In the genomic region with DNA sequence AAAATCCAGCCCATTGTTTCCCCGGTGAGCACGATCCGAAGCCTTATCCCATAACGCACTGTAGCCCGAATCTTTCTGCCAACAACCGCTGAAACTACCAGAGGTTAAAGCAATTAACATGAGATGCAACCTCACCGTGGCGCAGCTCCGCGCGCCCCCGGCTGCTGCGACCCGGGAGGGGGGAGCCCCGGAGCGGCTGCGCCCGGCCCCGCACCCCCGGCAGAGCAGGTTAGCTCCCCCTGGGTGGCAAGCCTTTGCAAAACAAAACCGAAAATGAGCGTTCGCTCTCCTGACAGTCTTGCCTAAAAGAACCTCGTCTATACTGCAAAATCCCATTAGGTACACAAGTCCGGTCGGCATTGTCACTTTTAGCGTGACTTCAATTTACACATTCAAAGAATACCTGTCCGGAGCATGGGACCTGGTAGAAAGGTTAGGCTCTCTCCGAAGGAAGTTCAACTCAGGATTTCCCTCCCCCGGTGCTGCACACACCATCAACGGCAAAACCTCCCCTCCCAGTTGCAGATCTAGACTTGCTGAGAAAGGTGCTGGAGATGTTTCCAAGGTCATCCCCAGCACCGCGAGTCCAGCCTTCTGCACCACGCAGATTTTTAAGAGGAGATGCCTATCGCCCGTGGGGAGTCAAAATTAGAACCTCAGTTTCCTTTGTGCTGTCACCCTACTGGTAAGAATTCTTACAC, we compare ENCODE assay signal across 8 cellular contexts.
DNase-seq lines count a peak whose midpoint lies in the region; ATAC-seq and TF ChIP-seq lines count a peak whose summit lies in the region.

No MANE protein-coding gene starts in this region.

- H3K27me3 ChIP-seq in iPS-20b (ENCODE audit: insufficient read depth, low read length) (peaks cover 50% of the 10 kb centered on the region), smooth muscle cell (ENCODE audit: low read depth) (peaks cover 36% of the 10 kb centered on the region)

- TF ChIP-seq CTCF in astrocyte of the spinal cord (IDR thresholded peaks at IDR 0.05; ENCODE audit: low read depth, low read length) (no peak), smooth muscle cell (IDR thresholded peaks at IDR 0.05; ENCODE audit: borderline replicate concordance, insufficient read depth, poor library complexity, severe bottlenecking) (peak; percentile 7)

- H3K9ac ChIP-seq in iPS-20b (ENCODE audit: low read depth, low read length) = peak overlapping the region; percentile 40
- no peak overlapping the region for H3K9ac ChIP-seq in smooth muscle cell (ENCODE audit: low read depth)

- H3K4me3 ChIP-seq in astrocyte of the spinal cord (ENCODE audit: low read depth, low read length) = peak overlapping the region; percentile 68
- H3K4me3 ChIP-seq in iPS-20b (ENCODE audit: low read length) = peak overlapping the region; percentile 73
- peak overlapping the region; percentile 79 for H3K4me3 ChIP-seq in smooth muscle cell

- H3K9me3 ChIP-seq in iPS-20b (ENCODE audit: insufficient read depth, low read depth, low read length) (no peaks in the 10 kb centered on the region), smooth muscle cell (replicated peaks; ENCODE audit: low read depth) (no peaks in the 10 kb centered on the region)

- H3K79me2 ChIP-seq in smooth muscle cell (ENCODE audit: low read depth) = no peaks in the 10 kb centered on the region

- DNase-seq in CD1c-positive myeloid dendritic cell (ENCODE audit: extremely low spot score) (peak; percentile 43), T-helper 9 cell (peak; percentile 40), astrocyte of the spinal cord (ENCODE audit: low read depth, low spot score) (peak; percentile 21), smooth muscle cell (lab: John Stamatoyannopoulos, UW; ENCODE audit: unreplicated experiment) (no peak), kidney glomerular epithelial cell (lab: John Stamatoyannopoulos, UW) (no peak)

- H3K36me3 ChIP-seq in iPS-20b (ENCODE audit: insufficient read depth, low read depth, low read length) = no peaks in the 10 kb centered on the region
- H3K36me3 ChIP-seq in smooth muscle cell (ENCODE audit: low read depth) = no peaks in the 10 kb centered on the region

- H3K27ac ChIP-seq in iPS-20b (ENCODE audit: low read length) (no peak overlapping the region), smooth muscle cell (ENCODE audit: low read depth) (no peak overlapping the region)

- WGBS in smooth muscle cell (ENCODE audit: low lambda C conversion rate) = 2% methylated on average over 36 of the region's 36 CpGs

- no peaks in the 10 kb centered on the region for H4K20me1 ChIP-seq in smooth muscle cell (ENCODE audit: low read depth)

- peak; percentile 61 for ATAC-seq in GM19372 (IDR thresholded peaks at IDR 0.05; ENCODE audit: low read depth, unreplicated experiment)
- peak; percentile 55 for ATAC-seq in HG03521 (IDR thresholded peaks at IDR 0.05; ENCODE audit: unreplicated experiment)

- H3K4me1 ChIP-seq in iPS-20b (ENCODE audit: insufficient read depth, low read length) (no peaks in the 10 kb centered on the region; the same call in 1 of the 2 replicates), smooth muscle cell (ENCODE audit: low read depth) (no peaks in the 10 kb centered on the region)

- H3K4me2 ChIP-seq in smooth muscle cell = peak overlapping the region; percentile 98

- no peaks in the 10 kb centered on the region for H3F3A ChIP-seq in smooth muscle cell (ENCODE audit: low read depth)

- H2AFZ ChIP-seq in smooth muscle cell (ENCODE audit: low read depth) = peak overlapping the region; percentile 57

- in situ Hi-C loops in astrocyte of the spinal cord (cut with HindIII; ENCODE audit: low sequenced_read_pairs) = no loop called here

Comparison
In these comparisons a context has a peak if more than half of its experiments do, and no peak if none do; other contexts are left out.
1. DNase-seq: peak in CD1c-positive myeloid dendritic cell (single experiment), T-helper 9 cell (single experiment) and astrocyte of the spinal cord (single experiment); none in smooth muscle cell (single experiment) and kidney glomerular epithelial cell (single experiment).
2. Peak in every context shown above with its lines, with median percentiles within 50 percentile points of each other: H3K4me3 ChIP-seq.